1 cellular context compared by ENCODE assay signal in genomic region chr11:130001491-130002351, GRCh38.
TF ChIP-seq lines count a peak whose summit lies in the region.

No MANE protein-coding gene starts in this region.

TF ChIP-seq in K562, 482 proteins besides CTCF, POLR2A, EP300 and RAD21 (continued from another document and continues in another):
- TF ChIP-seq HES1 (IDR thresholded peaks at IDR 0.05; ENCODE audit: low read depth), result no peak
- no peak for TF ChIP-seq ZNF165 (CRISPR knock-in tag; IDR thresholded peaks at IDR 0.05; ENCODE audit: borderline replicate concordance)
- peak; percentile 87 for TF ChIP-seq POLR2G (IDR thresholded peaks at IDR 0.05; ENCODE audit: low read depth, low read length)
- TF ChIP-seq RBM15 (IDR thresholded peaks at IDR 0.05; ENCODE audit: insufficient read depth, low read length), result no peak
- TF ChIP-seq STAG1 (CRISPR knock-in tag; IDR thresholded peaks at IDR 0.05; ENCODE audit: borderline replicate concordance), result no peak
- TF ChIP-seq TAF1 (IDR thresholded peaks at IDR 0.05; ENCODE audit: control insufficient read depth, extremely low read depth, insufficient read depth, low read length, severe bottlenecking), result peak; percentile 3
- 0 out of 4 replicates have a peak, but pooled peaks of 1 of the 2 experiments have one; percentile 39 for TF ChIP-seq BCLAF1 (IDR thresholded peaks at IDR 0.05; ENCODE audit: borderline replicate concordance in 1 of 2, control insufficient read depth in 1 of 2, low read depth in 2 of 2, low read length in 1 of 2)
- no peak for TF ChIP-seq ZNF316 (IDR thresholded peaks at IDR 0.05)
- no peak for TF ChIP-seq FOXA1 (IDR thresholded peaks at IDR 0.05; ENCODE audit: borderline replicate concordance)
- TF ChIP-seq BACH1 (tag; IDR thresholded peaks at IDR 0.05), result no peak
- no peak for TF ChIP-seq TCF15 (CRISPR knock-in tag; IDR thresholded peaks at IDR 0.05)
- 0 out of 2 replicates have a peak, but pooled peaks have one; percentile 9 for TF ChIP-seq ZBTB17 (CRISPR knock-in tag; IDR thresholded peaks at IDR 0.05)
- TF ChIP-seq SRSF1 (IDR thresholded peaks at IDR 0.05; ENCODE audit: low read depth, low read length), result no peak
- TF ChIP-seq MAFK (IDR thresholded peaks at IDR 0.05; ENCODE audit: low read length), result no peak
- TF ChIP-seq NR3C1 (CRISPR knock-in tag; IDR thresholded peaks at IDR 0.05), result no peak
- 0 out of 2 replicates have a peak, but pooled peaks have one; percentile 9 for TF ChIP-seq ELF1 (tag; IDR thresholded peaks at IDR 0.05)
- 0 out of 2 replicates have a peak, but pooled peaks have one; percentile 2 for TF ChIP-seq NFE2 (IDR thresholded peaks at IDR 0.05; ENCODE audit: low read depth)
- peak in 1 of 2 experiments; percentile 71; a peak in 2 of 4 replicates for TF ChIP-seq MAZ (CRISPR knock-in tag; conservative IDR thresholded peaks at IDR 0.05 in 1 of 2, IDR thresholded peaks at IDR 0.05 in 1 of 2)
- no peak for TF ChIP-seq NELFE (IDR thresholded peaks at IDR 0.05; ENCODE audit: insufficient read depth, insufficient read length)
- no peak for TF ChIP-seq MBD1 (CRISPR knock-in tag; IDR thresholded peaks at IDR 0.05)
- TF ChIP-seq HMGXB4 (CRISPR knock-in tag; IDR thresholded peaks at IDR 0.05), result no peak; the same call in 1 of the 2 replicates
- no peak for TF ChIP-seq OTX1 (CRISPR knock-in tag; IDR thresholded peaks at IDR 0.05)
- TF ChIP-seq EHMT2 (IDR thresholded peaks at IDR 0.05), result no peak
- no peak for TF ChIP-seq POLR2B (IDR thresholded peaks at IDR 0.05; ENCODE audit: low read depth, partially characterized antibody)
- TF ChIP-seq TCF7 (IDR thresholded peaks at IDR 0.05; ENCODE audit: borderline replicate concordance), result no peak
- no peak for TF ChIP-seq DACH1 (IDR thresholded peaks at IDR 0.05; ENCODE audit: partially characterized antibody)
- peak; percentile 60 for TF ChIP-seq ZFX (CRISPR knock-in tag; IDR thresholded peaks at IDR 0.05)
- TF ChIP-seq ZNF140 (CRISPR knock-in tag; IDR thresholded peaks at IDR 0.05), result no peak
- TF ChIP-seq NCOA1 (IDR thresholded peaks at IDR 0.05; ENCODE audit: low read depth), result no peak
- peak; percentile 42; the same call in 1 of the 2 replicates for TF ChIP-seq PML (IDR thresholded peaks at IDR 0.05; ENCODE audit: low read length)
- no peak for TF ChIP-seq ZNF57 (CRISPR knock-in tag; IDR thresholded peaks at IDR 0.05)
- peak; percentile 78 to 99 for TF ChIP-seq NONO (IDR thresholded peaks at IDR 0.05; ENCODE audit: low read depth in 2 of 2, low read length in 1 of 2)
- TF ChIP-seq PTRF (tag; IDR thresholded peaks at IDR 0.05), result no peak
- TF ChIP-seq SMARCA5 (IDR thresholded peaks at IDR 0.05), result no peak
- peak; percentile 82 for TF ChIP-seq RB1 (IDR thresholded peaks at IDR 0.05; ENCODE audit: low read depth)
- 0 out of 2 replicates have a peak, but pooled peaks have one; percentile 50 for TF ChIP-seq SOX6 (IDR thresholded peaks at IDR 0.05)
- TF ChIP-seq HMGN3 (IDR thresholded peaks at IDR 0.05; ENCODE audit: borderline replicate concordance, extremely low read depth, insufficient read length, low read depth, low read length), result peak; percentile 72
- TF ChIP-seq IFI16 (CRISPR knock-in tag; IDR thresholded peaks at IDR 0.05), result no peak
- TF ChIP-seq ETS2 (tag; IDR thresholded peaks at IDR 0.05; ENCODE audit: borderline replicate concordance, poor library complexity, severe bottlenecking), result no peak
- TF ChIP-seq ILF3 (IDR thresholded peaks at IDR 0.05; ENCODE audit: borderline replicate concordance), result no peak
- TF ChIP-seq ZNF668 (CRISPR knock-in tag; IDR thresholded peaks at IDR 0.05), result no peak
- TF ChIP-seq ZNF280B (CRISPR knock-in tag; IDR thresholded peaks at IDR 0.05), result no peak
- TF ChIP-seq FOXK2 (conservative IDR thresholded peaks at IDR 0.05 in 1 of 2, IDR thresholded peaks at IDR 0.05 in 1 of 2; ENCODE audit: low read depth in 2 of 2), result no peak
- no peak for TF ChIP-seq PRPF4 (IDR thresholded peaks at IDR 0.05; ENCODE audit: insufficient read depth, low read depth, low read length, poor library complexity, severe bottlenecking)
- no peak for TF ChIP-seq SRF (CRISPR knock-in tag; IDR thresholded peaks at IDR 0.05)
- no peak for TF ChIP-seq TSHZ1 (CRISPR knock-in tag; IDR thresholded peaks at IDR 0.05)
- TF ChIP-seq HINFP (tag; conservative IDR thresholded peaks at IDR 0.05; ENCODE audit: low read depth), result no peak
- TF ChIP-seq NCOA2 (IDR thresholded peaks at IDR 0.05; ENCODE audit: partially characterized antibody in 2 of 2), result no peak
- TF ChIP-seq CCNT2 (IDR thresholded peaks at IDR 0.05; ENCODE audit: borderline replicate concordance, extremely low read depth, insufficient read length, low read depth, low read length), result no peak
- TF ChIP-seq ZNF77 (CRISPR knock-in tag; IDR thresholded peaks at IDR 0.05), result no peak
- no peak for TF ChIP-seq ZNF395 (CRISPR knock-in tag; IDR thresholded peaks at IDR 0.05)
- TF ChIP-seq ERF (CRISPR knock-in tag; IDR thresholded peaks at IDR 0.05), result peak; percentile 89
- no peak for TF ChIP-seq CEBPB (tag; IDR thresholded peaks at IDR 0.05)
- TF ChIP-seq CSDE1 (IDR thresholded peaks at IDR 0.05), result no peak
- TF ChIP-seq ZNF766 (CRISPR knock-in tag; conservative IDR thresholded peaks at IDR 0.05), result no peak; the same call in 1 of the 2 replicates
- TF ChIP-seq NR2C2 (CRISPR knock-in tag; IDR thresholded peaks at IDR 0.05), result 0 out of 2 replicates have a peak, but pooled peaks have one; percentile 36
- TF ChIP-seq NR2C2 (tag; IDR thresholded peaks at IDR 0.05), result no peak
